ENCODE assay signal across 1 cellular context in the genomic region with DNA sequence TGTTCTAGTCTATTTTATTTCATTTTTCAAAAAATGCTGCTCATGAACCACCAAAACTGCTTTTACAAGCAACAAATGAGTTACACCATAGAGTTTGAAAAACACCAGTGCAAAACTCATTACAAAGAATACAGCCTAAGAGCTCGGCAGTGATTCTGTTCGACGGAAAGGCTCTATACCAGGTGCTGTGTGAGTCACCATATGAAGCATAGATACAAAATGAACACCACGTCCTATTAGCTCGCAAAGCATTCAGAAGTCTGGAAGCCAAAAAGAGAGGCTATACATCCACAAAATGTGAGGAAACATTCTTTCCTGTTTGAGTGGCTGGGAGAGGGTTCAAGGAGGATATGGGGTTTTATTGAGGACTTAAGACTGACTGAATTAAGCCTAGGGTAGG.
TF ChIP-seq lines count a peak whose summit lies in the region.

No MANE protein-coding gene starts in this region.

TF ChIP-seq in GM23338, 12 proteins besides CTCF, POLR2A, EP300 and RAD21 (continued from another document):
- TF ChIP-seq CREB1 (CRISPR knock-in tag; IDR thresholded peaks at IDR 0.05; ENCODE audit: low read depth) (no peak), POLR2AphosphoS5 (IDR thresholded peaks at IDR 0.05; ENCODE audit: low read depth) (no peak)
